20 cellular contexts compared by ENCODE assay signal in the genomic region with DNA sequence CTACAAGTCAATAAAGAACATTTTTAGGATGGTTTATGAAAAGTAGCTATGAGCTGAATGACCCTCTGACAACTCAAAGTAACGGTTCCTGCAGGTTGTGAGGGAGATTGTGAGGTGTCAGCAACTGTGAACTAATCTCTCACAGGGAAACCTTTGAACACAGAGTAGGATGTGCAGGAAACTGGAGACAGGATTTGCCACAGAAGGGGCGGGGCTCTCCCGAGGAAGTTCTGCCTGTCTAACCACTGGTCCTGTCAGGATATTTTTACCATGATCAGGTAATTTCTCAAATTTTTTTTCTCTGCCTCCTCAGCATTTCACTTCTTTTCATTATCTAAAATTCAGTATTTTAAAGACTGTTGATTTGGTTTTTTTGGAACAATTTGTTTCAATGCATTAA. TPM values are rescaled to one million over a fixed set of nuclear protein-coding genes. Genes with fewer than 3 reads are reported as not detected.
A peak's percentile ranks its signal among the peaks of the same experiment; 100 is the strongest.
DNase-seq lines count a peak whose midpoint lies in the region; ATAC-seq and TF ChIP-seq lines count a peak whose summit lies in the region.
"Had no signal": no experiment of that assay in that cellular context is flagged by ENCODE, and none has a peak within 500 bp of the region (broad histone marks: within the 10 kb centered on the region; RNA-seq: fewer than 3 reads in every experiment).

No MANE protein-coding gene starts in this region.

- H3K36me3 ChIP-seq in GM23338 (ENCODE audit: insufficient read depth), result peaks cover 11% of the 10 kb centered on the region
- peaks cover 64% of the 10 kb centered on the region for H3K36me3 ChIP-seq in lower lobe of right lung

- no peak overlapping the region for H2AFZ ChIP-seq in GM23338

- no peak for ATAC-seq in activated naive CD8-positive, alpha-beta T cell treated with anti-CD3 and anti-CD28 coated beads, Interleukin-2, amount 50 U/mL, for 24 hours
- ATAC-seq in GM23338 (no peak), lower lobe of right lung (no peak)
- ATAC-seq: GM12878, HepG2 had no signal

- H4K20me1 ChIP-seq in GM23338 (replicated peaks; ENCODE audit: insufficient read depth), result peaks cover 9% of the 10 kb centered on the region; the same call in 1 of the 2 replicates

- H3K79me2 ChIP-seq in GM23338 (replicated peaks; ENCODE audit: insufficient read depth), result peaks cover 3% of the 10 kb centered on the region; the same call in 1 of the 2 replicates

- H3K36me3 Mint-ChIP-seq in activated naive CD8-positive, alpha-beta T cell treated with anti-CD3 and anti-CD28 coated beads, Interleukin-2, amount 50 U/mL, for 24 hours (ENCODE audit: low read depth), result peaks cover 24% of the 10 kb centered on the region
- H3K36me3 Mint-ChIP-seq in activated naive CD8-positive, alpha-beta T cell treated with anti-CD3 and anti-CD28 coated beads for 36 hours, result peaks cover 19% of the 10 kb centered on the region
- H3K36me3 Mint-ChIP-seq in GM23338 (ENCODE audit: low read depth) (peaks cover 35% of the 10 kb centered on the region), type B pancreatic cell (peaks cover 25% of the 10 kb centered on the region)

- H3K27ac ChIP-seq in VCaP, result peak overlapping the region; percentile 47; the same call in 1 of the 2 replicates
- no peak overlapping the region for H3K27ac ChIP-seq in GM23338 (ENCODE audit: low read depth)
- H3K27ac ChIP-seq in lower lobe of right lung, result no peak overlapping the region
- H3K27ac ChIP-seq: BLaER1 treated with 17β-estradiol and CSF1 and Interleukin-3, amounts not matched to agents 10 nM and 100 nM had no signal

- H3K27me3 ChIP-seq in GM23338 (ENCODE audit: insufficient read depth), result no peaks in the 10 kb centered on the region
- H3K27me3 ChIP-seq in lower lobe of right lung (ENCODE audit: low read depth), result no peaks in the 10 kb centered on the region
- H3K27me3 ChIP-seq: BLaER1 treated with 17β-estradiol and CSF1 and Interleukin-3, amounts not matched to agents 10 nM and 100 nM had no signal

- TF ChIP-seq CTCF in VCaP (conservative IDR thresholded peaks at IDR 0.05) (no peak), epithelial cell of esophagus (IDR thresholded peaks at IDR 0.05; ENCODE audit: insufficient read depth, low read depth, low read length, missing control alignments) (no peak), GM23338 (conservative IDR thresholded peaks at IDR 0.05; ENCODE audit: low read depth in 2 of 2) (no peak), type B pancreatic cell (conservative IDR thresholded peaks at IDR 0.05) (no peak), lower lobe of right lung (IDR thresholded peaks at IDR 0.05) (no peak)

- no peak for DNase-seq in activated naive CD8-positive, alpha-beta T cell treated with anti-CD3 and anti-CD28 coated beads, Interleukin-2, amount 50 U/mL, for 24 hours
- no peak for DNase-seq in activated naive CD8-positive, alpha-beta T cell treated with anti-CD3 and anti-CD28 coated beads for 36 hours
- DNase-seq in epithelial cell of esophagus (ENCODE audit: low read depth), result peak; percentile 58
- no peak for DNase-seq in GM23338 (ENCODE audit: low spot score)
- DNase-seq in type B pancreatic cell (ENCODE audit: extremely low spot score, unreplicated experiment), result no peak
- no peak for DNase-seq in lower lobe of right lung
- DNase-seq: CD8-positive, alpha-beta memory T cell; DMS53; EL; KG1; MV-4-11; NCI-H1694 treated with DMSO at 0.1 percent for 48 hours; NCI-H510A; NCI-H748 treated with DMSO at 0.1 percent for 48 hours; OCI-M1; SHP77 had no signal

- H3K4me1 Mint-ChIP-seq in activated naive CD8-positive, alpha-beta T cell treated with anti-CD3 and anti-CD28 coated beads, Interleukin-2, amount 50 U/mL, for 24 hours, result peaks cover 6% of the 10 kb centered on the region
- peaks cover 8% of the 10 kb centered on the region for H3K4me1 Mint-ChIP-seq in activated naive CD8-positive, alpha-beta T cell treated with anti-CD3 and anti-CD28 coated beads for 36 hours
- H3K4me1 Mint-ChIP-seq in GM23338 (peaks cover 8% of the 10 kb centered on the region; the same call in 1 of the 3 replicates), type B pancreatic cell (ENCODE audit: unreplicated experiment) (no peaks in the 10 kb centered on the region)

- intact Hi-C loops in lower lobe of right lung (cut with DNase I), result no loop called here

- H3K27ac Mint-ChIP-seq in activated naive CD8-positive, alpha-beta T cell treated with anti-CD3 and anti-CD28 coated beads, Interleukin-2, amount 50 U/mL, for 24 hours, result peak overlapping the region; percentile 65
- H3K27ac Mint-ChIP-seq in activated naive CD8-positive, alpha-beta T cell treated with anti-CD3 and anti-CD28 coated beads for 36 hours, result no peak overlapping the region
- H3K27ac Mint-ChIP-seq in GM23338, result no peak overlapping the region
- no peak overlapping the region for H3K27ac Mint-ChIP-seq in type B pancreatic cell

- H3K4me3 Mint-ChIP-seq in activated naive CD8-positive, alpha-beta T cell treated with anti-CD3 and anti-CD28 coated beads, Interleukin-2, amount 50 U/mL, for 24 hours, result no peak overlapping the region
- H3K4me3 Mint-ChIP-seq in activated naive CD8-positive, alpha-beta T cell treated with anti-CD3 and anti-CD28 coated beads for 36 hours, result no peak overlapping the region
- no peak overlapping the region for H3K4me3 Mint-ChIP-seq in GM23338
- H3K4me3 Mint-ChIP-seq in type B pancreatic cell, result no peak overlapping the region
- H3K4me3 Mint-ChIP-seq: CD8-positive, alpha-beta memory T cell had no signal

- no peaks in the 10 kb centered on the region for H3K9me3 ChIP-seq in lower lobe of right lung
- H3K9me3 ChIP-seq: BLaER1 treated with 17β-estradiol and CSF1 and Interleukin-3, amounts not matched to agents 10 nM and 100 nM had no signal

- no peaks in the 10 kb centered on the region for H3K9me3 Mint-ChIP-seq in activated naive CD8-positive, alpha-beta T cell treated with anti-CD3 and anti-CD28 coated beads, Interleukin-2, amount 50 U/mL, for 24 hours
- no peaks in the 10 kb centered on the region for H3K9me3 Mint-ChIP-seq in activated naive CD8-positive, alpha-beta T cell treated with anti-CD3 and anti-CD28 coated beads for 36 hours
- no peaks in the 10 kb centered on the region for H3K9me3 Mint-ChIP-seq in GM23338
- no peaks in the 10 kb centered on the region for H3K9me3 Mint-ChIP-seq in type B pancreatic cell
- H3K9me3 Mint-ChIP-seq: CD8-positive, alpha-beta memory T cell had no signal

- H3K4me1 ChIP-seq in GM23338 (ENCODE audit: insufficient read depth), result no peaks in the 10 kb centered on the region
- no peaks in the 10 kb centered on the region for H3K4me1 ChIP-seq in lower lobe of right lung

- no peaks in the 10 kb centered on the region for H3K9me2 ChIP-seq in GM23338 (ENCODE audit: insufficient read depth)

- H3K27me3 Mint-ChIP-seq in activated naive CD8-positive, alpha-beta T cell treated with anti-CD3 and anti-CD28 coated beads, Interleukin-2, amount 50 U/mL, for 24 hours, result no peaks in the 10 kb centered on the region
- no peaks in the 10 kb centered on the region for H3K27me3 Mint-ChIP-seq in activated naive CD8-positive, alpha-beta T cell treated with anti-CD3 and anti-CD28 coated beads for 36 hours
- H3K27me3 Mint-ChIP-seq in GM23338 (ENCODE audit: insufficient read depth, low read depth, poor library complexity) (peaks cover 3% of the 10 kb centered on the region), type B pancreatic cell (no peaks in the 10 kb centered on the region)
- H3K27me3 Mint-ChIP-seq: CD8-positive, alpha-beta memory T cell had no signal

- H3F3A ChIP-seq in GM23338 (replicated peaks; ENCODE audit: low read depth), result 0 out of 2 replicates have a peak, but pooled peaks cover 3% of the 10 kb centered on the region

- no peak overlapping the region for H3K4me2 ChIP-seq in GM23338
- H3K4me2 ChIP-seq: BLaER1 treated with 17β-estradiol and CSF1 and Interleukin-3, amounts not matched to agents 10 nM and 100 nM had no signal

- H3K4me3 ChIP-seq in epithelial cell of esophagus (ENCODE audit: low read length) (no peak overlapping the region), GM23338 (no peak overlapping the region), lower lobe of right lung (no peak overlapping the region)
- H3K4me3 ChIP-seq: BLaER1 treated with 17β-estradiol and CSF1 and Interleukin-3, amounts not matched to agents 10 nM and 100 nM; GM12878 had no signal

TF ChIP-seq in GM23338, 12 proteins besides CTCF, POLR2A, EP300 and RAD21 (continues in another document):
- TF ChIP-seq POLR2AphosphoS5 (IDR thresholded peaks at IDR 0.05; ENCODE audit: low read depth) (no peak), EZH2 (IDR thresholded peaks at IDR 0.05; ENCODE audit: low read depth, unreplicated experiment) (no peak)

RNA-seq across cellular contexts. Expression of a gene that starts 33.3 kb away (rescaled TPM):
- total RNA-seq in activated naive CD8-positive, alpha-beta T cell treated with anti-CD3 and anti-CD28 coated beads for 36 hours, result 10 to 100 TPM; 31.8 to 32.2 TPM
- total RNA-seq in GM23338 (2014; rRNA removed; shearing (Covaris generic)), result 34.7 and 41.4 TPM in 2 replicates
- 44.1 and 55.6 TPM in 2 replicates for polyA plus RNA-seq in GM23338 (2016; fragmentation: Nextera tagmentation; extraction: Ambion mirVana)
- total RNA-seq in type B pancreatic cell (ENCODE audit: low replicate concordance), result 25.8 and 30.0 TPM in 2 replicates
- 12.6 TPM for total RNA-seq in lower lobe of right lung
